9 cellular contexts compared by ENCODE assay signal in the genomic region with DNA sequence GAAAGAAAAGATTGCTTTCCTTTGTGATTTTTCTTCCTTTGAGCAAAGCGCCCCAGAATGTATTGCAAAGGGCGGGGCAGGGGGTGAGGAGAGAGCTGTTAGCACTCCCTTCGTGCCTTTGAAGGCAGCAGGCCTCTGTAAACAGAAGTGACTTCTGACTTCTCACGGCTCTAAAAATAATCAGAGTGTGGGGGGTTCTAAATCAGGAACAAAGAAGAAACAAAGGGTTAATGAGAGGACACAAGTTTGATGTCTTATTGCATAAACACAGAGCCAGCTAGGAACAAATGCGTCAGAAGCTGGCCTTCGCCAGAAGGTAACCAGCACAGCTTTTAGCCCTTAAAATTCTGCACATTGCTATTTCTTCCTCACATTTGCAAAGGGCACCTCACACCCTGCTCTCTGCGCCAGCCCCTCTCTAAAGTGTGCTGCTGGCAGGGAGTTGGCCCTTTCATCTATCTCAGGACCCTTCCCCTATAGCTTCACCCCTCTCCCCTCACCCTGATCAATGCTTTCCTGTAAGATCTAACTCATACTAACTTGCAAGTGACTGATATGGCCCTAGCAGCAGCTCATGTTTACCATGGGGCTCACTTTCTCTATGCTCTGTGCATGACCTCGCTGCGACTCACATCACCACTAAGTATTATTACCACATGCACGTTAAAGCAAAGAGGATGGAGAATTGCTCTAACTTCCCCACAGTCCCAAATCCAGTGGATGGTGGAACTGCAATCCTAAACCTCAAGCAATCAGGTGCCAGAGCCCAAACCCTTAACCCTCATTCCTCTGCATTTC.
DNase-seq lines count a peak whose midpoint lies in the region; ATAC-seq and TF ChIP-seq lines count a peak whose summit lies in the region.
"Had no signal": no experiment of that assay in that cellular context is flagged by ENCODE, and none has a peak within 500 bp of the region (broad histone marks: within the 10 kb centered on the region; RNA-seq: fewer than 3 reads in every experiment).

No MANE protein-coding gene starts in this region.

- no peaks in the 10 kb centered on the region for H3K9me3 ChIP-seq in cardiac muscle cell (ENCODE audit: low read depth)
- H3K9me3 ChIP-seq in thymus (ENCODE audit: control insufficient read depth): no peaks in the 10 kb centered on the region

- H3K4me1 Mint-ChIP-seq in activated CD8-positive, alpha-beta T cell treated with anti-CD3 and anti-CD28 coated beads for 36 hours (ENCODE audit: low read depth): peaks cover 70% of the 10 kb centered on the region

- intact Hi-C loops in Right ventricle myocardium superior (cut with DNase I): no loop called here
- intact Hi-C loops in activated CD8-positive, alpha-beta T cell treated with anti-CD3 and anti-CD28 coated beads for 36 hours (cut with micrococcal nuclease): loop anchor here (10.0 kb wide), 1 partner anchor 93 kb away; no protein-coding TSS in a partner anchor

- ATAC-seq in Right ventricle myocardium superior (ENCODE audit: poor library complexity) (no peak), foreskin keratinocyte (peak; percentile 83), GM21786 (IDR thresholded peaks at IDR 0.05; ENCODE audit: unreplicated experiment) (no peak), GM19324 (IDR thresholded peaks at IDR 0.05; ENCODE audit: low FRiP score, unreplicated experiment) (no peak)
- ATAC-seq in activated CD8-positive, alpha-beta T cell treated with anti-CD3 and anti-CD28 coated beads for 36 hours: peak; percentile 66

- no peaks in the 10 kb centered on the region for H3K27me3 Mint-ChIP-seq in activated CD8-positive, alpha-beta T cell treated with anti-CD3 and anti-CD28 coated beads for 36 hours

- CTCF ChIA-PET in activated CD8-positive, alpha-beta T cell treated with anti-CD3 and anti-CD28 coated beads for 36 hours (lab: Charles Lee): no interaction called here

- peaks cover 16% of the 10 kb centered on the region for H3K9me3 Mint-ChIP-seq in activated CD8-positive, alpha-beta T cell treated with anti-CD3 and anti-CD28 coated beads for 36 hours

- 73% methylated on average over 10 of the region's 10 CpGs for WGBS in thymus

- H3K4me3 ChIP-seq in cardiac muscle cell: no peak overlapping the region
- H3K4me3 ChIP-seq in thymus (ENCODE audit: low read length): no peak overlapping the region

- H3K4me1 ChIP-seq in cardiac muscle cell (ENCODE audit: low read depth) (peaks cover 23% of the 10 kb centered on the region), foreskin keratinocyte (no peaks in the 10 kb centered on the region), thymus (ENCODE audit: control insufficient read depth, insufficient read depth, low read length) (no peaks in the 10 kb centered on the region)

- TF ChIP-seq CTCF in cardiac muscle cell (IDR thresholded peaks at IDR 0.05; ENCODE audit: low read depth, low read length): no peak
- TF ChIP-seq CTCF in activated CD8-positive, alpha-beta T cell treated with anti-CD3 and anti-CD28 coated beads for 36 hours (IDR thresholded peaks at IDR 0.05): no peak
- TF ChIP-seq CTCF in foreskin keratinocyte (conservative IDR thresholded peaks at IDR 0.05): no peak

- peaks cover 18% of the 10 kb centered on the region for H3K36me3 Mint-ChIP-seq in activated CD8-positive, alpha-beta T cell treated with anti-CD3 and anti-CD28 coated beads for 36 hours (ENCODE audit: low read depth)

- peak; percentile 21 to 52 for DNase-seq in cardiac muscle cell (ENCODE audit: low read depth in 1 of 2, low spot score in 1 of 2)
- DNase-seq in Right ventricle myocardium superior: no peak
- peak; percentile 71 for DNase-seq in activated CD8-positive, alpha-beta T cell treated with anti-CD3 and anti-CD28 coated beads for 36 hours
- DNase-seq in foreskin keratinocyte: peak; percentile 11 to 42
- DNase-seq in NCI-H2171 treated with DMSO at 0.1 percent for 48 hours (lab: John Stamatoyannopoulos, UW): no peak
- DNase-seq: NCI-H1694 treated with DMSO at 0.1 percent for 48 hours had no signal

- H3K27ac ChIP-seq in cardiac muscle cell (peak overlapping the region; percentile 83), foreskin keratinocyte (no peak overlapping the region), thymus (ENCODE audit: low read depth) (peak overlapping the region; percentile 27)

- no peak overlapping the region for H3K4me3 Mint-ChIP-seq in activated CD8-positive, alpha-beta T cell treated with anti-CD3 and anti-CD28 coated beads for 36 hours

- H3K27ac Mint-ChIP-seq in activated CD8-positive, alpha-beta T cell treated with anti-CD3 and anti-CD28 coated beads for 36 hours: peak overlapping the region; percentile 92

- no peaks in the 10 kb centered on the region for H3K27me3 ChIP-seq in cardiac muscle cell
- H3K27me3 ChIP-seq in foreskin keratinocyte: no peaks in the 10 kb centered on the region
- H3K27me3 ChIP-seq in thymus (ENCODE audit: control insufficient read depth, insufficient read depth): no peaks in the 10 kb centered on the region

- H3K36me3 ChIP-seq in cardiac muscle cell: no peaks in the 10 kb centered on the region
- H3K36me3 ChIP-seq in thymus (ENCODE audit: control insufficient read depth, insufficient read depth): no peaks in the 10 kb centered on the region

- POLR2A ChIA-PET in activated CD8-positive, alpha-beta T cell treated with anti-CD3 and anti-CD28 coated beads for 36 hours (lab: Charles Lee): no interaction called here

Comparison
In these comparisons a context has a peak if more than half of its experiments do, and no peak if none do; other contexts are left out.
1. DNase-seq: peak in cardiac muscle cell (2 of 2), activated CD8-positive, alpha-beta T cell treated with anti-CD3 and anti-CD28 coated beads for 36 hours (single experiment) and foreskin keratinocyte (2 of 2); none in Right ventricle myocardium superior (single experiment) and NCI-H2171 treated with DMSO at 0.1 percent for 48 hours (single experiment).
2. ATAC-seq: peak in activated CD8-positive, alpha-beta T cell treated with anti-CD3 and anti-CD28 coated beads for 36 hours (single experiment) and foreskin keratinocyte (single experiment); none in Right ventricle myocardium superior (single experiment), GM21786 (single experiment) and GM19324 (single experiment).